ENCODE assay signal across 23 cellular contexts in genomic region chr12:54338682-54339296, GRCh38. TPM values are rescaled to one million over a fixed set of nuclear protein-coding genes. Genes with fewer than 3 reads are reported as not detected.
DNase-seq lines count a peak whose midpoint lies in the region; ATAC-seq and TF ChIP-seq lines count a peak whose summit lies in the region.
"Had no signal": no experiment of that assay in that cellular context is flagged by ENCODE, and none has a peak within 500 bp of the region (broad histone marks: within the 10 kb centered on the region; RNA-seq: fewer than 3 reads in every experiment).

No MANE protein-coding gene starts in this region.

- peak overlapping the region; percentile 45; the same call in 1 of the 2 replicates for H3K23ac ChIP-seq in IMR-90 (ENCODE audit: low read depth, low read length)

- no peaks in the 10 kb centered on the region for H3K9me3 Mint-ChIP-seq in mesothelial cell of epicardium
- H3K9me3 Mint-ChIP-seq: natural killer cell; stimulated activated naive CD8-positive, alpha-beta T cell treated with anti-CD3 and anti-CD28 coated beads, Interleukin-15, Interleukin-2, amounts not matched to agents 100 ng/mL and 50 ng/mL, for 24 hours had no signal

- H3K14ac ChIP-seq in IMR-90 (replicated peaks; ENCODE audit: low read depth, low read length): peak overlapping the region; percentile 61

- POLR2A ChIA-PET in IMR-90 (lab: Charles Lee; ENCODE audit: unreplicated experiment): interaction anchor here (1.7 kb wide), 1 partner anchor 14 kb away, joined by 7 read pairs; the partner anchor contains the start of gene COPZ1

- H3K27me3 ChIP-seq in IMR-90 (ENCODE audit: control insufficient read depth, insufficient read depth, low read length) (no peaks in the 10 kb centered on the region), esophagus muscularis mucosa (no peaks in the 10 kb centered on the region), transverse colon (no peaks in the 10 kb centered on the region)
- H3K27me3 ChIP-seq: tibial nerve had no signal

- peak overlapping the region; percentile 26 for H3K4me2 ChIP-seq in IMR-90 (ENCODE audit: low read depth, low read length)
- H3K4me2 ChIP-seq: SK-N-SH had no signal

- no TSS peak for BruUV-seq in IMR-90 (replicated peaks; lab: Mats Ljungman, UMichigan)

- H3K27ac ChIP-seq in IMR-90 (ENCODE audit: insufficient read depth, low read length): peak overlapping the region; percentile 48; the same call in 1 of the 2 replicates
- peak overlapping the region; percentile 41 to 77 (median 66) for H3K27ac ChIP-seq in esophagus muscularis mucosa (replicated peaks in 1 of 4)
- peak overlapping the region in 3 of 4 donors; percentile 58 to 68 (median 64) for H3K27ac ChIP-seq in transverse colon
- H3K27ac ChIP-seq: prostate gland had no signal

- H3K4ac ChIP-seq in IMR-90 (ENCODE audit: low read depth, low read length): peak overlapping the region; percentile 22; the same call in 1 of the 2 replicates

- H3K4me1 Mint-ChIP-seq in mesothelial cell of epicardium: peaks cover 57% of the 10 kb centered on the region

- peak overlapping the region; percentile 49; the same call in 1 of the 2 replicates for H2AK5ac ChIP-seq in IMR-90 (ENCODE audit: low read depth, low read length)

- peak overlapping the region; percentile 92 for H3K27ac Mint-ChIP-seq in mesothelial cell of epicardium
- H3K27ac Mint-ChIP-seq: natural killer cell; stimulated activated naive CD8-positive, alpha-beta T cell treated with anti-CD3 and anti-CD28 coated beads, Interleukin-15, Interleukin-2, amounts not matched to agents 100 ng/mL and 50 ng/mL, for 24 hours had no signal

- no peak overlapping the region for H4K5ac ChIP-seq in IMR-90 (ENCODE audit: low read depth, low read length)

- H3K18ac ChIP-seq in IMR-90 (ENCODE audit: low read depth, low read length): no peak overlapping the region

- no peak overlapping the region for H3K4me3 ChIP-seq in IMR-90 (ENCODE audit: insufficient read depth, low read depth, low read length)
- H3K4me3 ChIP-seq in esophagus muscularis mucosa: no peak overlapping the region
- H3K4me3 ChIP-seq in transverse colon: no peak overlapping the region
- H3K4me3 ChIP-seq: prostate gland, tibial nerve had no signal

- H2BK5ac ChIP-seq in IMR-90 (ENCODE audit: low read depth, low read length, poor library complexity, severe bottlenecking): peak overlapping the region; percentile 8

- TF ChIP-seq EP300 in esophagus muscularis mucosa (IDR thresholded peaks at IDR 0.05) (no peak), transverse colon (IDR thresholded peaks at IDR 0.05; ENCODE audit: low read depth) (no peak)

- no peak overlapping the region for H2AFZ ChIP-seq in IMR-90 (replicated peaks; ENCODE audit: low read length, poor library complexity)

- TF ChIP-seq POLR2A in IMR-90 (IDR thresholded peaks at IDR 0.05; ENCODE audit: low read depth, low read length) (no peak), esophagus muscularis mucosa (IDR thresholded peaks at IDR 0.05; ENCODE audit: low read depth) (no peak), transverse colon (IDR thresholded peaks at IDR 0.05) (no peak)

- H4K20me1 ChIP-seq in IMR-90 (ENCODE audit: insufficient read depth, low read length): peaks cover 41% of the 10 kb centered on the region

- intact Hi-C loops in IMR-90 (cut with micrococcal nuclease): loop anchor here (2.0 kb wide), 1 partner anchor 20 kb away; no protein-coding TSS in a partner anchor
- intact Hi-C loops in esophagus muscularis mucosa (cut with DNase I): no loop called here
- intact Hi-C loops in transverse colon (cut with DNase I; ENCODE audit: low total_unique reads): no loop called here

- H4K91ac ChIP-seq in IMR-90 (ENCODE audit: insufficient read depth, low read depth, low read length): no peak overlapping the region

- peaks cover 21% of the 10 kb centered on the region for H3K36me3 Mint-ChIP-seq in mesothelial cell of epicardium

- H2BK20ac ChIP-seq in IMR-90 (ENCODE audit: low read depth, low read length): peak overlapping the region; percentile 7; the same call in 1 of the 2 replicates

- no CpG with 5 or more reads among the region's 4 CpGs for WGBS in IMR-90 (ENCODE audit: extremely low coverage in 2 of 2, insufficient read length in 1 of 2), 2 experiments
- WGBS in esophagus muscularis mucosa: 67% methylated on average over 4 of the region's 4 CpGs
- 77 to 89% methylated on average over 1 to 4 of the region's 4 CpGs for WGBS in transverse colon (ENCODE audit: low coverage in 1 of 2), 2 donors

- H3K36me3 ChIP-seq in IMR-90 (ENCODE audit: control insufficient read depth, insufficient read depth, low read length) (peaks cover 15% of the 10 kb centered on the region), esophagus muscularis mucosa (peaks cover 7 to 37% (median 33%) of the 10 kb centered on the region in 4 donors), transverse colon (peaks cover 0 to 28% (median 10%) of the 10 kb centered on the region in 4 donors)

- no peak overlapping the region for H3K4me3 Mint-ChIP-seq in mesothelial cell of epicardium
- H3K4me3 Mint-ChIP-seq: natural killer cell; stimulated activated naive CD8-positive, alpha-beta T cell treated with anti-CD3 and anti-CD28 coated beads, Interleukin-15, Interleukin-2, amounts not matched to agents 100 ng/mL and 50 ng/mL, for 24 hours had no signal

- H3K27me3 Mint-ChIP-seq in mesothelial cell of epicardium (ENCODE audit: low read depth): no peaks in the 10 kb centered on the region
- H3K27me3 Mint-ChIP-seq: stimulated activated naive CD8-positive, alpha-beta T cell treated with anti-CD3 and anti-CD28 coated beads, Interleukin-15, Interleukin-2, amounts not matched to agents 100 ng/mL and 50 ng/mL, for 24 hours had no signal

- H3K79me1 ChIP-seq in IMR-90 (ENCODE audit: low read depth in 1 of 2, low read length in 2 of 2): peaks cover 43 to 80% of the 10 kb centered on the region in 2 experiments

- no peak overlapping the region for H4K8ac ChIP-seq in IMR-90 (ENCODE audit: low read depth in 2 of 2, low read length in 2 of 2)

- H2BK120ac ChIP-seq in IMR-90 (ENCODE audit: low read depth, low read length): no peak overlapping the region

- H3K9me1 ChIP-seq in IMR-90 (ENCODE audit: insufficient read depth, low read length): peaks cover 25% of the 10 kb centered on the region

- in situ Hi-C loops in IMR-90 (cut with MboI; ENCODE audit: low sequenced_read_pairs): no loop called here
- in situ Hi-C loops in transverse colon (cut with MboI; ENCODE audit: low pct_ligation_motif_present in 1 of 4, low pct_unique_long_range_greater_than_20kb in 1 of 4, low sequenced_read_pairs in 3 of 4): no loop called here

- no peak overlapping the region for H3K9ac ChIP-seq in IMR-90 (ENCODE audit: low read depth, low read length)
- H3K9ac ChIP-seq: SK-N-SH had no signal

- H2BK15ac ChIP-seq in IMR-90 (ENCODE audit: low read depth, low read length): no peak overlapping the region; the same call in 2 of the 3 replicates

- no peak for TF ChIP-seq CTCF in IMR-90 (conservative IDR thresholded peaks at IDR 0.05; ENCODE audit: low read depth, low read length)
- no peak for TF ChIP-seq CTCF in esophagus muscularis mucosa (IDR thresholded peaks at IDR 0.05)
- no peak for TF ChIP-seq CTCF in mesothelial cell of epicardium (IDR thresholded peaks at IDR 0.05; ENCODE audit: unreplicated experiment)
- no peak for TF ChIP-seq CTCF in transverse colon (IDR thresholded peaks at IDR 0.05)

- ATAC-seq in IMR-90 (ENCODE audit: low read depth) (0 out of 2 replicates have a peak, but pooled peaks have one; percentile 7), GM18861 (IDR thresholded peaks at IDR 0.05; ENCODE audit: unreplicated experiment) (no peak), GM18868 (IDR thresholded peaks at IDR 0.05; ENCODE audit: unreplicated experiment) (no peak)
- ATAC-seq: natural killer cell had no signal

- H3K56ac ChIP-seq in IMR-90 (ENCODE audit: extremely low read depth, insufficient read depth, low read length): no peak overlapping the region

- CTCF ChIA-PET in IMR-90 (lab: Yijun Ruan, JAX): no interaction called here

- DNase-seq in IMR-90: peak; percentile 56
- DNase-seq in esophagus muscularis mucosa (ENCODE audit: extremely low spot score): no peak
- DNase-seq in mesothelial cell of epicardium (ENCODE audit: low spot score in 2 of 2, unreplicated experiment in 2 of 2): no peak
- DNase-seq in transverse colon: no peak
- DNase-seq in NOMO-1 treated with dmso at 0.1 percent for 144 hours (lab: John Stamatoyannopoulos, UW; ENCODE audit: unreplicated experiment): no peak
- DNase-seq: activated CD4-positive, alpha-beta T cell treated with anti-CD3 and anti-CD28 coated beads, Interleukin-2, amount 50 U/mL, for 4 hours; activated effector memory CD4-positive, alpha-beta T cell treated with anti-CD3 and anti-CD28 coated beads, Interleukin-2, amount 50 U/mL, for 16 hours; cerebellar nuclear complex; effector memory CD4-positive, alpha-beta T cell; foreskin fibroblast; natural killer cell; NCI-H2107; NCI-H510A; SK-N-SH; small intestine; stimulated activated CD4-positive, alpha-beta T cell treated with anti-CD3 and anti-CD28 coated beads, Interleukin-4, amount 100 ng/mL, for 24 hours had no signal

- H3K9me3 ChIP-seq in IMR-90 (ENCODE audit: control insufficient read depth, insufficient read depth, low read length) (no peaks in the 10 kb centered on the region), esophagus muscularis mucosa (no peaks in the 10 kb centered on the region), transverse colon (no peaks in the 10 kb centered on the region)
- H3K9me3 ChIP-seq: prostate gland, SK-N-SH, tibial nerve had no signal

- peaks cover 40% of the 10 kb centered on the region for H3K4me1 ChIP-seq in IMR-90 (ENCODE audit: control insufficient read depth, insufficient read depth, low read length)
- H3K4me1 ChIP-seq in esophagus muscularis mucosa: peaks cover 27 to 81% (median 70%) of the 10 kb centered on the region in 4 donors
- peaks cover 10 to 48% (median 27%) of the 10 kb centered on the region in 4 donors for H3K4me1 ChIP-seq in transverse colon
- H3K4me1 ChIP-seq: prostate gland had no signal

- dilution Hi-C loops in IMR-90 (cut with HindIII; ENCODE audit: low sequenced_read_pairs, unreplicated experiment): no loop called here

- TF ChIP-seq RAD21 in IMR-90 (IDR thresholded peaks at IDR 0.05; ENCODE audit: low read length): no peak

- H2AK9ac ChIP-seq in IMR-90 (replicated peaks; ENCODE audit: low read depth, low read length, poor library complexity): no peak overlapping the region

RNA-seq across cellular contexts. Expression of gene COPZ1, which starts 13.9 kb away (rescaled TPM):
- 262 and 382 TPM in 2 replicates for total RNA-seq in IMR-90 (2012; rRNA removed)
- 157 and 187 TPM in 2 replicates for polyA plus RNA-seq in IMR-90 (2012; rRNA removed)
- 73.8 and 80.0 TPM in 2 replicates for polyA plus RNA-seq in IMR-90 (2012; cell fraction: cytosol; rRNA removed)
- 22.8 and 109 TPM in 2 replicates for polyA plus RNA-seq in IMR-90 (2012; cell fraction: nucleus; rRNA removed; ENCODE audit: low replicate concordance)
- 10 to 100 TPM; 41.1 to 61.9 (median 48.5) TPM for total RNA-seq in esophagus muscularis mucosa
- total RNA-seq in mesothelial cell of epicardium: 137 to 145 TPM (median 143 TPM) in 3 replicates
- 10 to 100 TPM; 25.8 to 79.6 (median 63.6) TPM for total RNA-seq in transverse colon

RNA-seq across cellular contexts. Expression of gene GPR84, which starts 25.5 kb away (rescaled TPM):
- total RNA-seq in IMR-90 (2012; rRNA removed) (not detected in 2 replicates), esophagus muscularis mucosa (under 1 TPM in 1 of 4 donors, not detected in 3; 0.66 TPM), mesothelial cell of epicardium (0.18 to 0.32 TPM (median 0.24 TPM) in 3 replicates), transverse colon (not detected)
- not detected in 2 replicates for polyA plus RNA-seq in IMR-90 (2012; rRNA removed)
- 0.02 TPM in 1 of 2 replicates, not detected in the other for polyA plus RNA-seq in IMR-90 (2012; cell fraction: cytosol; rRNA removed)
- polyA plus RNA-seq in IMR-90 (2012; cell fraction: nucleus; rRNA removed; ENCODE audit: low replicate concordance): 0.19 and 0.36 TPM in 2 replicates
- total RNA-seq: kidney epithelial cell had no signal

RNA-seq across cellular contexts. Expression of gene NFE2, which starts 38.0 kb away (rescaled TPM):
- total RNA-seq in IMR-90 (2012; rRNA removed): 0.18 and 0.28 TPM in 2 replicates
- polyA plus RNA-seq in IMR-90 (2012; rRNA removed): 0.17 and 0.32 TPM in 2 replicates
- polyA plus RNA-seq in IMR-90 (2012; cell fraction: cytosol; rRNA removed): 0.39 and 0.62 TPM in 2 replicates
- 0.17 and 0.46 TPM in 2 replicates for polyA plus RNA-seq in IMR-90 (2012; cell fraction: nucleus; rRNA removed; ENCODE audit: low replicate concordance)
- 1 to 10 TPM in 1 of 4 donors, under 1 TPM in 2, not detected in 1; 0.32 to 3.8 (median 0.42) TPM for total RNA-seq in esophagus muscularis mucosa
- total RNA-seq in mesothelial cell of epicardium: 0.45 to 0.75 TPM (median 0.47 TPM) in 3 replicates
- total RNA-seq in transverse colon: not detected
- total RNA-seq: T-helper 2 cell treated with Interferon-gamma antibody and Interleukin-4, amounts not matched to agents 100 ng/mL and 5 ng/mL, for 36 hours; tibial nerve had no signal

RNA-seq across cellular contexts. Expression of gene ZNF385A, which starts 45.7 kb away (rescaled TPM):
- total RNA-seq in IMR-90 (2012; rRNA removed) (0.28 and 0.36 TPM in 2 replicates), esophagus muscularis mucosa (10 to 100 TPM; 15.7 to 32.6 (median 19.4) TPM), mesothelial cell of epicardium (30.5 to 35.4 TPM (median 34.2 TPM) in 3 replicates), transverse colon (10 to 100 TPM in 1 of 4 donors, 1 to 10 TPM in 3; 1.9 to 17.5 (median 5.7) TPM)
- 2.5 and 2.9 TPM in 2 replicates for polyA plus RNA-seq in IMR-90 (2012; rRNA removed)
- 3.1 and 5.4 TPM in 2 replicates for polyA plus RNA-seq in IMR-90 (2012; cell fraction: cytosol; rRNA removed)
- polyA plus RNA-seq in IMR-90 (2012; cell fraction: nucleus; rRNA removed; ENCODE audit: low replicate concordance): 3.7 and 8.0 TPM in 2 replicates

RNA-seq across cellular contexts. Expression of gene HNRNPA1, which starts 58.3 kb away (rescaled TPM):
- 1,291 and 1,409 TPM in 2 replicates for total RNA-seq in IMR-90 (2012; rRNA removed)
- 631 and 747 TPM in 2 replicates for polyA plus RNA-seq in IMR-90 (2012; rRNA removed)
- 536 and 830 TPM in 2 replicates for polyA plus RNA-seq in IMR-90 (2012; cell fraction: cytosol; rRNA removed)
- polyA plus RNA-seq in IMR-90 (2012; cell fraction: nucleus; rRNA removed; ENCODE audit: low replicate concordance): 116 and 626 TPM in 2 replicates
- 100 to 1,000 TPM; 216 to 368 (median 270) TPM for total RNA-seq in esophagus muscularis mucosa
- total RNA-seq in mesothelial cell of epicardium: 2,201 to 2,231 TPM (median 2,205 TPM) in 3 replicates
- 100 to 1,000 TPM; 104 to 747 (median 326) TPM for total RNA-seq in transverse colon
